Comparison of ENCODE assay signal across 2 cellular contexts in the genomic region with DNA sequence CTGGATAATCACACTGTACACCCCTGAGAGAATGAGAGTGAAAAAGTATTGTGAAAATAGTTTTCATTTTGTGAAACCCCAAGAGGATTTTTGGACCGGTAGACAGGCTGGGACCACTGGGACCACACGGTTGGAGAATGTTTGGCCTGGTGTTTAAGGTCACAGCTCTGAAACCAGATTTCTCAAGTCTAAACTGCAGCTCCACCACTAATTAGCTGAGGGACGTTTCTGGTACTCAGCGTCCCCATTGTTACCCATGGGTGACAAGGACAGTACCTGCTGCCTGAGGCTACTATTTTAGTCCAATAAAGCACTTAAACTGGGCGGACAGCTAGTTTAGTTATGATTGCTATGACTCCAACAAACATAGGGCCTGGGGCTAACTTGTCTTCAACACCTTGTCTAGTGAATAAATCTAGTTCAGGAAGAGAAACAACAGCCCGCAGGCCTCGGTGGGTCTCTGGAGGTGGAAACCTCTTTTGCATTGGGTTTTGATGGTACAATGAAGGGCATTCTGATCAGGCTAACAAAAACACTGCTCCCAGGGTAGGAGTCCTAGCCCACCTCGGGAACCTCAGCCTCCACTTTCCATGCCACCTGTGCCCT.
TF ChIP-seq lines count a peak whose summit lies in the region.

No MANE protein-coding gene starts in this region.

TF ChIP-seq in SK-N-SH, 30 proteins besides CTCF, POLR2A, EP300 and RAD21 (continued from another document):
- no peak for TF ChIP-seq GABPA (IDR thresholded peaks at IDR 0.05; ENCODE audit: low read depth)
- TF ChIP-seq TEAD4 (IDR thresholded peaks at IDR 0.05; ENCODE audit: borderline replicate concordance, insufficient read depth): no peak
- TF ChIP-seq REST (IDR thresholded peaks at IDR 0.05; ENCODE audit: low read depth, low read length): no peak
- TF ChIP-seq ZBTB33 (IDR thresholded peaks at IDR 0.05; ENCODE audit: borderline replicate concordance, low read depth): no peak
- no peak for TF ChIP-seq IRF3 (IDR thresholded peaks at IDR 0.05; ENCODE audit: low read depth, low read length)
- TF ChIP-seq, protein P1, sequence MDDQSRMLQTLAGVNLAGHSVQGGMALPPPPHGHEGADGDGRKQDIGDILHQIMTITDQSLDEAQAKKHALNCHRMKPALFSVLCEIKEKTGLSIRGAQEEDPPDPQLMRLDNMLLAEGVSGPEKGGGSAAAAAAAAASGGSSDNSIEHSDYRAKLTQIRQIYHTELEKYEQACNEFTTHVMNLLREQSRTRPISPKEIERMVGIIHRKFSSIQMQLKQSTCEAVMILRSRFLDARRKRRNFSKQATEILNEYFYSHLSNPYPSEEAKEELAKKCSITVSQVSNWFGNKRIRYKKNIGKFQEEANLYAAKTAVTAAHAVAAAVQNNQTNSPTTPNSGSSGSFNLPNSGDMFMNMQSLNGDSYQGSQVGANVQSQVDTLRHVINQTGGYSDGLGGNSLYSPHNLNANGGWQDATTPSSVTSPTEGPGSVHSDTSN (IDR thresholded peaks at IDR 0.05): no peak
- TF ChIP-seq FOXJ3 (CRISPR knock-in tag; IDR thresholded peaks at IDR 0.05): no peak

TF ChIP-seq in SK-N-SH treated with all-trans-retinoic acid at 6 μM for 48 hours, 23 proteins besides CTCF, POLR2A, EP300 and RAD21 (continued from another document):
- TF ChIP-seq PPARA (CRISPR knock-in tag; IDR thresholded peaks at IDR 0.05; ENCODE audit: borderline replicate concordance) (no peak), CSDC2 (CRISPR knock-in tag; IDR thresholded peaks at IDR 0.05) (no peak), ESRRG (CRISPR knock-in tag; IDR thresholded peaks at IDR 0.05) (no peak)
- TF ChIP-seq, protein P2, sequence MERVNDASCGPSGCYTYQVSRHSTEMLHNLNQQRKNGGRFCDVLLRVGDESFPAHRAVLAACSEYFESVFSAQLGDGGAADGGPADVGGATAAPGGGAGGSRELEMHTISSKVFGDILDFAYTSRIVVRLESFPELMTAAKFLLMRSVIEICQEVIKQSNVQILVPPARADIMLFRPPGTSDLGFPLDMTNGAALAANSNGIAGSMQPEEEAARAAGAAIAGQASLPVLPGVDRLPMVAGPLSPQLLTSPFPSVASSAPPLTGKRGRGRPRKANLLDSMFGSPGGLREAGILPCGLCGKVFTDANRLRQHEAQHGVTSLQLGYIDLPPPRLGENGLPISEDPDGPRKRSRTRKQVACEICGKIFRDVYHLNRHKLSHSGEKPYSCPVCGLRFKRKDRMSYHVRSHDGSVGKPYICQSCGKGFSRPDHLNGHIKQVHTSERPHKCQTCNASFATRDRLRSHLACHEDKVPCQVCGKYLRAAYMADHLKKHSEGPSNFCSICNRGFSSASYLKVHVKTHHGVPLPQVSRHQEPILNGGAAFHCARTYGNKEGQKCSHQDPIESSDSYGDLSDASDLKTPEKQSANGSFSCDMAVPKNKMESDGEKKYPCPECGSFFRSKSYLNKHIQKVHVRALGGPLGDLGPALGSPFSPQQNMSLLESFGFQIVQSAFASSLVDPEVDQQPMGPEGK (CRISPR knock-in tag; IDR thresholded peaks at IDR 0.05; ENCODE audit: borderline replicate concordance): no peak
